21 cellular contexts compared by ENCODE assay signal in the genomic region with DNA sequence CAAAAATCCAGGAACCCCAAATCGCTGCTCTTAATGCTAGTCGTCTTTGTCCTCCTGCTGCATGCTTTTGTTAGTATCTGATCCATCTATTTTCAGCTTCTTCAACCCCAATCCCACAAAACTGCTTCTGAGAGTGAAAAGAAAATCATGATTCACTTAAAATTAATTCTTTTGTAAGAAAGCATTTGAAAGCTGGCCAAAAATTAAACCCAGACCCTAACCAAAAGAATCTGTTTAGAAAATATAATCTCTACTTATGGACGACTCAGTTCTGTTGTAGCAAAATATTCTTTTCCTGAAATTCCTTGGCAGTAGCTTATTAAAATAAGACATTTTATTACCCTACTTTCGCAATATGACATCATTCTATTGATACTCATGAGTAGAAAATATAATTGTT.
"Had no signal": no experiment of that assay in that cellular context is flagged by ENCODE, and none has a peak within 500 bp of the region (broad histone marks: within the 10 kb centered on the region; RNA-seq: fewer than 3 reads in every experiment).

No MANE protein-coding gene starts in this region.

- H3K27me3 ChIP-seq: adrenal gland, brain microvascular endothelial cell, gastroesophageal sphincter, tibial artery had no signal

- H3K27ac Mint-ChIP-seq: activated CD4-positive, alpha-beta memory T cell treated with anti-CD3 and anti-CD28 coated beads, Interleukin-2, amount 10 ng/mL, durations not matched to agents 7 days and 5 days; activated CD4-positive, alpha-beta T cell treated with anti-CD3 and anti-CD28 coated beads for 36 hours; activated naive CD4-positive, alpha-beta T cell treated with anti-CD3 and anti-CD28 coated beads, Interleukin-2, amount 50 U/mL, for 24 hours; naive B cell; T-helper 17 cell had no signal

- H3K4me3 ChIP-seq: adrenal gland, coronary artery, gastroesophageal sphincter, skin epidermis, tibial artery had no signal

- H3K9me3 ChIP-seq: adrenal gland, gastroesophageal sphincter, tibial artery had no signal

- DNase-seq: activated CD4-positive, alpha-beta memory T cell treated with anti-CD3 and anti-CD28 coated beads, Interleukin-2, amount 10 ng/mL, durations not matched to agents 7 days and 5 days; activated CD4-positive, alpha-beta T cell treated with anti-CD3 and anti-CD28 coated beads for 36 hours; activated effector memory CD4-positive, alpha-beta T cell treated with anti-CD3 and anti-CD28 coated beads, Interleukin-2, amount 50 U/mL, for 16 hours; activated T-cell treated with anti-CD3 and anti-CD28 coated beads, Interleukin-2, amount 50 U/mL, for 48 hours; adrenal gland; brain microvascular endothelial cell; effector CD4-positive, alpha-beta T cell; islet precursor cell; midbrain; naive B cell; stimulated activated CD4-positive, alpha-beta T cell treated with anti-CD3 and anti-CD28 coated beads, Interleukin-4, amount 100 ng/mL, for 24 hours; stimulated activated naive CD4-positive, alpha-beta T cell; T-helper 17 cell; tibial artery had no signal

- ATAC-seq: activated CD4-positive, alpha-beta T cell treated with anti-CD3 and anti-CD28 coated beads for 36 hours; gastroesophageal sphincter; left lobe of liver; T-helper 17 cell had no signal

- H3K4me3 Mint-ChIP-seq: activated CD4-positive, alpha-beta memory T cell treated with anti-CD3 and anti-CD28 coated beads, Interleukin-2, amount 10 ng/mL, durations not matched to agents 7 days and 5 days; activated CD4-positive, alpha-beta T cell treated with anti-CD3 and anti-CD28 coated beads for 36 hours; activated naive CD4-positive, alpha-beta T cell treated with anti-CD3 and anti-CD28 coated beads, Interleukin-2, amount 50 U/mL, for 24 hours; central memory CD8-positive, alpha-beta T cell; naive B cell; T-helper 17 cell had no signal

- H3K4me1 Mint-ChIP-seq: activated CD4-positive, alpha-beta memory T cell treated with anti-CD3 and anti-CD28 coated beads, Interleukin-2, amount 10 ng/mL, durations not matched to agents 7 days and 5 days; activated CD4-positive, alpha-beta T cell treated with anti-CD3 and anti-CD28 coated beads for 36 hours; activated naive CD4-positive, alpha-beta T cell treated with anti-CD3 and anti-CD28 coated beads, Interleukin-2, amount 50 U/mL, for 24 hours; central memory CD8-positive, alpha-beta T cell; T-helper 17 cell had no signal

- H3K4me1 ChIP-seq: adrenal gland, gastroesophageal sphincter, tibial artery had no signal

- H3K36me3 Mint-ChIP-seq: activated naive CD4-positive, alpha-beta T cell treated with anti-CD3 and anti-CD28 coated beads, Interleukin-2, amount 50 U/mL, for 24 hours; naive B cell had no signal

- H3K27me3 Mint-ChIP-seq: activated CD4-positive, alpha-beta memory T cell treated with anti-CD3 and anti-CD28 coated beads, Interleukin-2, amount 10 ng/mL, durations not matched to agents 7 days and 5 days; activated CD4-positive, alpha-beta T cell treated with anti-CD3 and anti-CD28 coated beads for 36 hours; activated naive CD4-positive, alpha-beta T cell treated with anti-CD3 and anti-CD28 coated beads, Interleukin-2, amount 50 U/mL, for 24 hours; central memory CD8-positive, alpha-beta T cell; naive B cell; T-helper 17 cell had no signal

- H3K27ac ChIP-seq: adrenal gland, brain microvascular endothelial cell, coronary artery, gastroesophageal sphincter, skin epidermis, tibial artery had no signal

- FAIRE-seq: urothelium cell line had no signal

- H3K9me3 Mint-ChIP-seq: activated CD4-positive, alpha-beta memory T cell treated with anti-CD3 and anti-CD28 coated beads, Interleukin-2, amount 10 ng/mL, durations not matched to agents 7 days and 5 days; naive B cell had no signal

- H3K36me3 ChIP-seq: adrenal gland, brain microvascular endothelial cell, gastroesophageal sphincter, tibial artery had no signal
